Comparison of ENCODE assay signal across 29 cellular contexts in the genomic region with DNA sequence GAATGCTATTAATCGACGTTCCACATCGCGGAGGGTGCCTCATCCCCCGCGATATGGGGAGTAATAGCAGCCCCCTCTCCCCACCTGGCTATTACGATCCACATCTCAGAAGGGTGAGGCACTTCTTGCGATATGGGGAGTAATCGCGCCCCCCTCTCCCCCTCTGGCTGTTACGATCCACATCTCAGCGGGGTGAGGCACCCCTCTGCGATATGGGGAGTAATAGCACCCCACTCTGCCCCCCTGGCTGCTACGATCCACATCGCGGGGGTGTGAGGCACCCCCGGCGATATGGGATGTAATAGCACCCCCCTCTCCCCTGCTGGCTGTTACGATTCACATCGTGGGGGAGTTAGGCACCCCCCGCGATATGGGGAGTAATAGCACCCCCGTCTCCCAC.
"Had no signal": no experiment of that assay in that cellular context is flagged by ENCODE, and none has a peak within 500 bp of the region (broad histone marks: within the 10 kb centered on the region; RNA-seq: fewer than 3 reads in every experiment).

No MANE protein-coding gene starts in this region.

- H3K36me3 Mint-ChIP-seq: type B pancreatic cell had no signal

- H3K4me3 Mint-ChIP-seq: immature natural killer cell; naive thymus-derived CD8-positive, alpha-beta T cell; nephron; neural crest cell; stimulated activated naive B cell treated with anti-CD40 and anti-IgM and Interleukin-4, amounts not matched to agents 10 μg/mL and 1 μg/mL and 100 μg/mL, for 72 hours; stimulated activated naive CD8-positive, alpha-beta T cell treated with anti-CD3 and anti-CD28 coated beads, Interleukin-15, Interleukin-2, amounts not matched to agents 100 ng/mL and 50 ng/mL, for 24 hours; type B pancreatic cell had no signal

- H3K27me3 ChIP-seq: left lung, pancreas, tibial nerve, uterus had no signal

- H3K9me3 ChIP-seq: lower lobe of right lung, pancreas, prostate gland had no signal

- FAIRE-seq: islet of Langerhans, kidney, pancreas had no signal

- H3K27ac Mint-ChIP-seq: immature natural killer cell; naive thymus-derived CD8-positive, alpha-beta T cell; nephron; stimulated activated naive B cell treated with anti-CD40 and anti-IgM and Interleukin-4, amounts not matched to agents 10 μg/mL and 1 μg/mL and 100 μg/mL, for 72 hours; stimulated activated naive CD8-positive, alpha-beta T cell treated with anti-CD3 and anti-CD28 coated beads, Interleukin-15, Interleukin-2, amounts not matched to agents 100 ng/mL and 50 ng/mL, for 24 hours; type B pancreatic cell had no signal

- H3K27ac ChIP-seq: left lung, lower lobe of right lung, pancreas, prostate gland, skin epidermis, tibial nerve, uterus had no signal

- H3K4me1 Mint-ChIP-seq: immature natural killer cell; naive thymus-derived CD8-positive, alpha-beta T cell; nephron; neural crest cell; stimulated activated naive B cell treated with anti-CD40 and anti-IgM and Interleukin-4, amounts not matched to agents 10 μg/mL and 1 μg/mL and 100 μg/mL, for 72 hours had no signal

- ATAC-seq: left colon; left lung; lower lobe of right lung; naive thymus-derived CD8-positive, alpha-beta T cell; pancreas; right cardiac atrium; sciatic nerve; stimulated activated naive B cell treated with anti-CD40 and anti-IgM and Interleukin-4, amounts not matched to agents 10 μg/mL and 1 μg/mL and 100 μg/mL, for 72 hours had no signal

- H3K27me3 Mint-ChIP-seq: stimulated activated naive B cell treated with anti-CD40 and anti-IgM and Interleukin-4, amounts not matched to agents 10 μg/mL and 1 μg/mL and 100 μg/mL, for 72 hours; stimulated activated naive CD8-positive, alpha-beta T cell treated with anti-CD3 and anti-CD28 coated beads, Interleukin-15, Interleukin-2, amounts not matched to agents 100 ng/mL and 50 ng/mL, for 24 hours had no signal

- DNase-seq: immature natural killer cell; kidney; left colon; lower lobe of right lung; mammary epithelial cell; mesenchymal stem cell; naive thymus-derived CD8-positive, alpha-beta T cell; nucleus accumbens; pancreas; posterior cingulate gyrus; retina; right cardiac atrium; stimulated activated CD4-positive, alpha-beta T cell treated with anti-CD3 and anti-CD28 coated beads, Interleukin-12 subunit alpha, Interleukin-12 subunit beta, amount 100 ng/mL, for 4 hours; stimulated activated CD4-positive, alpha-beta T cell treated with anti-CD3 and anti-CD28 coated beads, Interleukin-15, amount 100 ng/mL, for 24 hours; stimulated activated CD4-positive, alpha-beta T cell treated with anti-CD3 and anti-CD28 coated beads, Interleukin-2, amount 100 ng/mL, for 24 hours; stimulated activated CD4-positive, alpha-beta T cell treated with anti-CD3 and anti-CD28 coated beads, Interleukin-4, amount 100 ng/mL, for 1 hour; stimulated activated naive B cell treated with anti-CD40 and anti-IgM and Interleukin-4, amounts not matched to agents 10 μg/mL and 1 μg/mL and 100 μg/mL, for 72 hours; substantia nigra; uterus had no signal

- H3K4me1 ChIP-seq: left lung, lower lobe of right lung, pancreas, prostate gland, tibial nerve, uterus had no signal

- H3K36me3 ChIP-seq: left lung, lower lobe of right lung, pancreas, prostate gland, tibial nerve, uterus had no signal

- H3K4me3 ChIP-seq: left lung, lower lobe of right lung, pancreas, prostate gland, skin epidermis, tibial nerve, uterus had no signal
